ENCODE assay signal across 8 cellular contexts in the genomic region with DNA sequence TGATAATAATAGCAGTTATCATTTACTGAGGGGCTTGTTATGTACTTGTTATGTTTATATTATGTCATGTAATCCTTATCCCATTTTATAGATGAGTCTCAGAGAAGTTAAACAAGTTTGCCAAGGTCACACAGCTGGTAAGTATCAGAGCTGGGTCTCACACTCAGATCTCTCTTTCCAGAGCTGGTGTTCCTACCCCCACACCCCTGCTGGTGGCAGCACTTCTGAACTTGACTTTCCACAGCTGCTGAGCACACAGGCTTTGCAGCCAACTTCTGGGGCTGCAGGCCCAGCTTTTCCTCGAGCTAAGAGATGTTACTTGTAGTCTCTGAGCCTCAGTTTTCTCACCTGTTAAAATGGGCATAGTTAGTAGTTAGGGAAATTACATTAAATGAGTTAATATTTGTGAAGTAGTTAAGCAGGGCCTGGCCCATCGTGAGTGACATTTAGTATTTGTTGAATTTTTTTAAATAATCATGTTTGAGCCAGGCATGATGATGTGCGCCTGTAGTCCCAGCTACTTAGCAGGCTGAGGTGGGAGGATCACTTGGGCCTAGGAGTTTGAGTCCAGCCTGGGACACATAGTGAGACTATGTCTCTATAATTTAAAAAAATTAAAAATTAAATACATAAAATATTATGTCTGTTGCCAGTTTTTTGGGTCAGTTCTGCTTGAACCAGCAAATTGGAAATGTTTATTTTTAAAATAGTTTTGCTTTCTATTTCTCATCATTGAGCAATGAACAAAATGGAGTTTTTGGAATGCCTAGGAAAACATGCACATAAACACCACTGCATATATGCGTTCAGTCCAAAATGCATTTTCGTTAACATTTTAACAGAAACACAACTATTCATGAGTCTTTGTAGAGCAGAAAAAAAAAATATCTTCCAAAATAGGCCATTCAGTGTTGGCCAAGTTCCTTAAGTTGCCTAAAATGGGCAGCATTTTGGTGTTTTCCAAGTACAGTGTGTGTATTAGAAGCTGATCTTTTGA.
DNase-seq lines count a peak whose midpoint lies in the region; ATAC-seq, FAIRE-seq and TF ChIP-seq lines count a peak whose summit lies in the region.

No MANE protein-coding gene starts in this region.

- no peaks in the 10 kb centered on the region for H3K4me1 Mint-ChIP-seq in natural killer cell

- no peak overlapping the region for H3K27ac Mint-ChIP-seq in natural killer cell

- H3K79me2 ChIP-seq in H1 (ENCODE audit: control insufficient read depth in 1 of 2, insufficient read depth in 2 of 2, low read length in 2 of 2), result no peaks in the 10 kb centered on the region

- CTCF ChIA-PET in H1 (lab: Charles Lee; ENCODE audit: partially characterized antibody), result interaction anchor here (0.6 to 17.8 kb wide), 31 partner anchors 8 to 214 kb away, joined by 3 to 201 read pairs (median 3); partner anchors contain the start of gene SMAD6

- no peak overlapping the region for H2BK20ac ChIP-seq in H1 (ENCODE audit: low read length)

- H3K27me3 Mint-ChIP-seq in natural killer cell (ENCODE audit: low read depth in 2 of 2), result no peaks in the 10 kb centered on the region

- no peak overlapping the region for H3K18ac ChIP-seq in H1 (ENCODE audit: extremely low read depth, low read length)

- peak; percentile 60 to 71 for TF ChIP-seq RAD21 in H1 (IDR thresholded peaks at IDR 0.05 in 1 of 2, conservative IDR thresholded peaks at IDR 0.05 in 1 of 2; ENCODE audit: low read depth in 2 of 2, low read length in 2 of 2)

- no peak overlapping the region for H2BK5ac ChIP-seq in H1 (ENCODE audit: low read depth, low read length)

- FAIRE-seq in H1 (lab: Jason Lieb, UNC), result no peak

- no peak overlapping the region for H4K5ac ChIP-seq in H1 (ENCODE audit: insufficient read length, low read depth, low read length)

- H3K27me3 ChIP-seq in H1 (replicated peaks in 1 of 4; ENCODE audit: control insufficient read depth in 3 of 4, extremely low read depth in 1 of 4, insufficient read depth in 3 of 4, low read length in 3 of 4), result no peaks in the 10 kb centered on the region; a peak in 1 of 7 replicates
- no peaks in the 10 kb centered on the region for H3K27me3 ChIP-seq in colonic mucosa

- H2BK12ac ChIP-seq in H1 (ENCODE audit: low read depth, low read length), result no peak overlapping the region

- no peaks in the 10 kb centered on the region for H3K79me1 ChIP-seq in H1 (ENCODE audit: low read depth, low read length)

- H3K23me2 ChIP-seq in H1 (ENCODE audit: low read depth, low read length), result no peaks in the 10 kb centered on the region

- no peak for ATAC-seq in natural killer cell
- ATAC-seq in GM21825 (IDR thresholded peaks at IDR 0.05; ENCODE audit: unreplicated experiment), result no peak

- no peak overlapping the region for H2BK15ac ChIP-seq in H1 (ENCODE audit: low read length)

- no peak overlapping the region for H3K4me2 ChIP-seq in H1 (ENCODE audit: insufficient read depth in 1 of 2, low read depth in 2 of 2, low read length in 2 of 2)

- POLR2A ChIA-PET in H1 (lab: Charles Lee; ENCODE audit: partially characterized antibody), result interaction anchor here (0.6 to 1.9 kb wide), 4 partner anchors 9 to 96 kb away, joined by 3 to 5 read pairs (median 4); no protein-coding TSS in a partner anchor

- no peaks in the 10 kb centered on the region for H4K20me1 ChIP-seq in H1 (replicated peaks in 1 of 2; ENCODE audit: control insufficient read depth in 1 of 2, insufficient read depth in 2 of 2, low read length in 2 of 2)

- no peak overlapping the region for H3K56ac ChIP-seq in H1 (replicated peaks; ENCODE audit: insufficient read length, low read depth, low read length)

- no peak overlapping the region for H3K14ac ChIP-seq in H1 (ENCODE audit: insufficient read length)

- H2AFZ ChIP-seq in H1 (ENCODE audit: low read length), result no peak overlapping the region

- intact Hi-C loops in natural killer cell (cut with micrococcal nuclease), result no loop called here
- intact Hi-C loops in colonic mucosa (cut with DNase I), result no loop called here

- H2BK120ac ChIP-seq in H1 (replicated peaks; ENCODE audit: low read depth, low read length), result no peak overlapping the region

- H3K36me3 ChIP-seq in H1 (ENCODE audit: control insufficient read depth in 2 of 4, insufficient read depth in 4 of 4, low read length in 3 of 4), result no peaks in the 10 kb centered on the region
- no peaks in the 10 kb centered on the region for H3K36me3 ChIP-seq in colonic mucosa

- TF ChIP-seq CTCF in H1 (IDR thresholded peaks at IDR 0.05; ENCODE audit: control extremely low read depth in 1 of 3, insufficient read depth in 1 of 3, low read depth in 1 of 3, low read length in 3 of 3) (peak; percentile 56 to 72 (median 68)), natural killer cell (IDR thresholded peaks at IDR 0.05) (no peak), colonic mucosa (IDR thresholded peaks at IDR 0.05) (no peak)

- H3K4me3 ChIP-seq in H1 (ENCODE audit: extremely low read depth in 1 of 4, insufficient read depth in 2 of 4, low read depth in 3 of 4, low read length in 4 of 4) (no peak overlapping the region), colonic mucosa (no peak overlapping the region)

- no peak overlapping the region for H2AK5ac ChIP-seq in H1 (ENCODE audit: low read depth, low read length)

- no peak overlapping the region for H4K91ac ChIP-seq in H1 (replicated peaks; ENCODE audit: insufficient read length, low read length)

- peak; percentile 66 for DNase-seq in ELR (ENCODE audit: low read depth)
- peak; percentile 59 for DNase-seq in NCI-H460 (ENCODE audit: extremely low read depth, low read depth)
- DNase-seq in H1 (ENCODE audit: low read depth in 1 of 2, low spot score in 2 of 2), result no peak
- peak; percentile 75 for DNase-seq in myocyte (ENCODE audit: low read depth)
- DNase-seq in NCI-H2171 (lab: John Stamatoyannopoulos, UW), result no peak
- no peak for DNase-seq in natural killer cell
- DNase-seq in colonic mucosa, result no peak

- no peaks in the 10 kb centered on the region for H3K36me3 Mint-ChIP-seq in natural killer cell

- H3K4me3 Mint-ChIP-seq in natural killer cell, result no peak overlapping the region

- no peak for TF ChIP-seq EP300 in H1 (IDR thresholded peaks at IDR 0.05; ENCODE audit: borderline replicate concordance in 1 of 2, low read depth in 2 of 2, low read length in 2 of 2)

- no peak overlapping the region for H4K8ac ChIP-seq in H1 (ENCODE audit: extremely low read depth, insufficient read depth, low read length)

- no peak overlapping the region for H3K4ac ChIP-seq in H1 (replicated peaks; ENCODE audit: insufficient read length, low read depth, low read length)

- WGBS in H1 (ENCODE audit: extremely low coverage in 1 of 2, insufficient coverage in 1 of 2, insufficient read length in 1 of 2, insufficient replicate concordance in 2 of 2, low coverage in 1 of 2, low lambda C conversion rate in 2 of 2, missing lambda C conversion rate in 1 of 2), 2 experiments, result 72% methylated on average over 5 of the region's 5 CpGs; no CpG with 5 or more reads in 1 of the 2 experiments

- H3K4me1 ChIP-seq in H1 (replicated peaks in 1 of 4; ENCODE audit: control insufficient read depth in 3 of 4, insufficient read depth in 4 of 4, low read length in 3 of 4) (no peaks in the 10 kb centered on the region), colonic mucosa (no peaks in the 10 kb centered on the region)

- H3K9me3 Mint-ChIP-seq in natural killer cell, result no peaks in the 10 kb centered on the region

- H3K27ac ChIP-seq in H1 (ENCODE audit: low read depth, low read length), result no peak overlapping the region
- no peak overlapping the region for H3K27ac ChIP-seq in colonic mucosa

- TF ChIP-seq POLR2A in H1 (IDR thresholded peaks at IDR 0.05; ENCODE audit: control extremely low read depth in 1 of 2, low read depth in 2 of 2, low read length in 2 of 2), result no peak

- no peak overlapping the region for H3K23ac ChIP-seq in H1 (ENCODE audit: insufficient read length)

- H3K9me3 ChIP-seq in H1 (ENCODE audit: insufficient read depth in 2 of 2, low read depth in 1 of 2, low read length in 1 of 2), result no peaks in the 10 kb centered on the region
- no peaks in the 10 kb centered on the region for H3K9me3 ChIP-seq in colonic mucosa

- H3K9ac ChIP-seq in H1 (replicated peaks in 1 of 4; ENCODE audit: extremely low read depth in 1 of 4, low read depth in 3 of 4, low read length in 3 of 4) (no peak overlapping the region), colonic mucosa (ENCODE audit: low read depth in 2 of 2, low read length in 2 of 2) (no peak overlapping the region)

TF ChIP-seq in H1, 55 proteins besides CTCF, POLR2A, EP300 and RAD21:
- TF ChIP-seq KDM1A (IDR thresholded peaks at IDR 0.05; ENCODE audit: borderline replicate concordance, low read length) (0 out of 2 replicates have a peak, but pooled peaks have one; percentile 30), POU5F1 (IDR thresholded peaks at IDR 0.05; ENCODE audit: low read depth, low read length) (no peak), JUND (IDR thresholded peaks at IDR 0.05; ENCODE audit: low read length) (no peak), RBBP5 (IDR thresholded peaks at IDR 0.05; ENCODE audit: borderline replicate concordance, low read depth, low read length) (no peak)

Comparison
In these comparisons a context has a peak if more than half of its experiments do, and no peak if none do; other contexts are left out.
1. DNase-seq: peak in ELR (single experiment), NCI-H460 (single experiment) and myocyte (single experiment); none in H1 (0 of 2), NCI-H2171 (single experiment), natural killer cell (single experiment) and colonic mucosa (single experiment).
2. CTCF ChIP-seq: peak in H1 (3 of 3); none in natural killer cell (single experiment) and colonic mucosa (single experiment).